ENCODE assay signal across 1 cellular context in the genomic region with DNA sequence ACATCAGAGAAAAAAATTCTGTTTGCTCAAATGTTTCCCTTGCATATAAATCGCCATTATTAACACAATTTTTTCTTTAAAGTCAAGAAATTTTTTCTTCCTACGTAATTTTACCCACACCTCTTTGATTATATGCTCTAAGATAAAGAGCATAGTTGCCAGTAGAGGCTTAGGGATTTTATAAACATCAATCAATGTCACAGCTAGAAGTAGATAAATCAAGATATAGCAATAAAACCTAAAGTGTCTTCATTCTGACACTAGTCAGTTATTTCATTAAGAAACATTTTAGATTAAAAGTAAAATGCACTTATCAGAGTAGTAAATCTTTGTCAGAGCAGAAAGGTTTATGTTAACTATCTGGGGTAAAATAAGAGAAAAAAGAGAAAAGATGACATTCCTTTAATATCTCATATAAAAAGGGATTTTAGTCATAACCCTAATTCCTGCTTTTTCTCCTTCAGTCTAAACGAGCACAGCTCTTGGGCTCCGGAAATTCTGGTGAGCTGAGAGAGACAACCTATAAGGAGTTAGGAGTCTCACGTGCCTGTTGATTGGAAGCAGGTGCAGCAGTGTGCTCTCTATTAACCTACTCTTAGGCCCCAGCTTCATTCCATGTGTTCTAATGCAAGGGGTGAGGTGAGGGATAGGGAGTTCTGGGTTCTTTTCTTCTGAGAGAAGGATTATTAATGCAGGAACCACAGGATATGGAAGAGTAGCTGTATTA.
TF ChIP-seq lines count a peak whose summit lies in the region.

No MANE protein-coding gene starts in this region.

TF ChIP-seq in SK-N-SH, 30 proteins besides CTCF, POLR2A, EP300 and RAD21 (continued from another document):
- TF ChIP-seq, protein P1, sequence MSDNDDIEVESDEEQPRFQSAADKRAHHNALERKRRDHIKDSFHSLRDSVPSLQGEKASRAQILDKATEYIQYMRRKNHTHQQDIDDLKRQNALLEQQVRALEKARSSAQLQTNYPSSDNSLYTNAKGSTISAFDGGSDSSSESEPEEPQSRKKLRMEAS (IDR thresholded peaks at IDR 0.05; ENCODE audit: low read depth): no peak
- no peak for TF ChIP-seq TEAD4 (IDR thresholded peaks at IDR 0.05; ENCODE audit: borderline replicate concordance, insufficient read depth)
- TF ChIP-seq NFIC (IDR thresholded peaks at IDR 0.05; ENCODE audit: borderline replicate concordance): no peak
- TF ChIP-seq, protein P2, sequence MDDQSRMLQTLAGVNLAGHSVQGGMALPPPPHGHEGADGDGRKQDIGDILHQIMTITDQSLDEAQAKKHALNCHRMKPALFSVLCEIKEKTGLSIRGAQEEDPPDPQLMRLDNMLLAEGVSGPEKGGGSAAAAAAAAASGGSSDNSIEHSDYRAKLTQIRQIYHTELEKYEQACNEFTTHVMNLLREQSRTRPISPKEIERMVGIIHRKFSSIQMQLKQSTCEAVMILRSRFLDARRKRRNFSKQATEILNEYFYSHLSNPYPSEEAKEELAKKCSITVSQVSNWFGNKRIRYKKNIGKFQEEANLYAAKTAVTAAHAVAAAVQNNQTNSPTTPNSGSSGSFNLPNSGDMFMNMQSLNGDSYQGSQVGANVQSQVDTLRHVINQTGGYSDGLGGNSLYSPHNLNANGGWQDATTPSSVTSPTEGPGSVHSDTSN (IDR thresholded peaks at IDR 0.05): no peak; the same call in 1 of the 2 replicates
- no peak for TF ChIP-seq GABPA (IDR thresholded peaks at IDR 0.05; ENCODE audit: low read depth)
- no peak for TF ChIP-seq EZH2phosphoT487 (IDR thresholded peaks at IDR 0.05; ENCODE audit: borderline replicate concordance, low read depth)
- TF ChIP-seq, protein P3, sequence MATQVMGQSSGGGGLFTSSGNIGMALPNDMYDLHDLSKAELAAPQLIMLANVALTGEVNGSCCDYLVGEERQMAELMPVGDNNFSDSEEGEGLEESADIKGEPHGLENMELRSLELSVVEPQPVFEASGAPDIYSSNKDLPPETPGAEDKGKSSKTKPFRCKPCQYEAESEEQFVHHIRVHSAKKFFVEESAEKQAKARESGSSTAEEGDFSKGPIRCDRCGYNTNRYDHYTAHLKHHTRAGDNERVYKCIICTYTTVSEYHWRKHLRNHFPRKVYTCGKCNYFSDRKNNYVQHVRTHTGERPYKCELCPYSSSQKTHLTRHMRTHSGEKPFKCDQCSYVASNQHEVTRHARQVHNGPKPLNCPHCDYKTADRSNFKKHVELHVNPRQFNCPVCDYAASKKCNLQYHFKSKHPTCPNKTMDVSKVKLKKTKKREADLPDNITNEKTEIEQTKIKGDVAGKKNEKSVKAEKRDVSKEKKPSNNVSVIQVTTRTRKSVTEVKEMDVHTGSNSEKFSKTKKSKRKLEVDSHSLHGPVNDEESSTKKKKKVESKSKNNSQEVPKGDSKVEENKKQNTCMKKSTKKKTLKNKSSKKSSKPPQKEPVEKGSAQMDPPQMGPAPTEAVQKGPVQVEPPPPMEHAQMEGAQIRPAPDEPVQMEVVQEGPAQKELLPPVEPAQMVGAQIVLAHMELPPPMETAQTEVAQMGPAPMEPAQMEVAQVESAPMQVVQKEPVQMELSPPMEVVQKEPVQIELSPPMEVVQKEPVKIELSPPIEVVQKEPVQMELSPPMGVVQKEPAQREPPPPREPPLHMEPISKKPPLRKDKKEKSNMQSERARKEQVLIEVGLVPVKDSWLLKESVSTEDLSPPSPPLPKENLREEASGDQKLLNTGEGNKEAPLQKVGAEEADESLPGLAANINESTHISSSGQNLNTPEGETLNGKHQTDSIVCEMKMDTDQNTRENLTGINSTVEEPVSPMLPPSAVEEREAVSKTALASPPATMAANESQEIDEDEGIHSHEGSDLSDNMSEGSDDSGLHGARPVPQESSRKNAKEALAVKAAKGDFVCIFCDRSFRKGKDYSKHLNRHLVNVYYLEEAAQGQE (IDR thresholded peaks at IDR 0.05; ENCODE audit: low read depth, low read length): no peak
- TF ChIP-seq, protein P4, sequence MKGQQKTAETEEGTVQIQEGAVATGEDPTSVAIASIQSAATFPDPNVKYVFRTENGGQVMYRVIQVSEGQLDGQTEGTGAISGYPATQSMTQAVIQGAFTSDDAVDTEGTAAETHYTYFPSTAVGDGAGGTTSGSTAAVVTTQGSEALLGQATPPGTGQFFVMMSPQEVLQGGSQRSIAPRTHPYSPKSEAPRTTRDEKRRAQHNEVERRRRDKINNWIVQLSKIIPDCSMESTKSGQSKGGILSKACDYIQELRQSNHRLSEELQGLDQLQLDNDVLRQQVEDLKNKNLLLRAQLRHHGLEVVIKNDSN (IDR thresholded peaks at IDR 0.05; ENCODE audit: borderline replicate concordance, low read depth): no peak
- TF ChIP-seq FOXJ3 (CRISPR knock-in tag; IDR thresholded peaks at IDR 0.05): no peak
